8 cellular contexts compared by ENCODE assay signal in the genomic region with DNA sequence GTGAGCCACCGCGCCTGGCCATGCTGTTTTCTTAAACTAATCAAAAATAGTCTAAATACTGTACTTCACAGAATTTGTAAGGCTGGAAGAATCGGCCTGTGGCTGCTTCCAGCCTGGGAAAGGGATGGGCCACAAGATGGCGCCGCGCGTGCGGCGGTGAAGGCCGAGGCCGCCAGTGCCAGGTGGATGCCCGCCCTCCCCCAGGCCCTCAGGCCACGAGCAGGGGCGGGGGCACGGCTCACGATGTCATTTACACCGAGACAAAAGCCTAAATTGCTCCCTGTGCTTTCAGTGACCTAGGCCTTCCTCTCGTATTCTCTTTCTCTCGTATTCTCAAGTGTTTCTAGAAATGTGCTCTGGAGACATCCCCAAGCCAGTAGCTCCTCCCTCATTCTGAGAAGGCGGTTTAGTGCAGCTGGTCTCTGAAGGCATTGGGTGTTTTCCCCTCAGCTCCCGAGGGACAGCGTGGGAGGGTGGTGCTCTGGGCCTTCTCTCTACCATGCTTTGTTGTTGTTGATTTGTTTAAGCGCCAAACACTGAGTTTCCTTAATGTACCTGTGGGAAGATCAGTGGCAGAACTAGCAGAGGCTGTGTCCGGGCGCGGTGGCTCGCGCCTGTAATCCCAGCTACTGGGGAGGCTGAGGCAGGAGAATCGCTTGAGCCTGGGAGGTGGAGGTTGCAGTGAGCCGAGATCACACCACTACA.
A peak's percentile ranks its signal among the peaks of the same experiment; 100 is the strongest.
DNase-seq lines count a peak whose midpoint lies in the region; ATAC-seq, FAIRE-seq and TF ChIP-seq lines count a peak whose summit lies in the region.

No MANE protein-coding gene starts in this region.

- H3K4me1 Mint-ChIP-seq in HFFc6 (ENCODE audit: low read depth): peaks cover 5% of the 10 kb centered on the region; the same call in 1 of the 2 replicates

- no peaks in the 10 kb centered on the region for H3K9me3 Mint-ChIP-seq in HFFc6

- peak overlapping the region; percentile 51 for H3K9ac ChIP-seq in adipocyte (ENCODE audit: low read length)

- H3K27me3 ChIP-seq in adipocyte (replicated peaks; ENCODE audit: control insufficient read depth, insufficient read depth, low read length) (no peaks in the 10 kb centered on the region), prostate gland (replicated peaks; ENCODE audit: insufficient read depth) (no peaks in the 10 kb centered on the region)

- 27% methylated on average over 30 of the region's 30 CpGs for WGBS in prostate gland

- H3K4me3 Mint-ChIP-seq in HFFc6: peak overlapping the region; percentile 86

- H3K4me1 ChIP-seq in adipocyte (ENCODE audit: control insufficient read depth, insufficient read depth, low read length) (peaks cover 3% of the 10 kb centered on the region), prostate gland (replicated peaks) (no peaks in the 10 kb centered on the region)

- DNase-seq in HFFc6 (peak; percentile 39), MV-4-11 (lab: John Stamatoyannopoulos, UW) (peak; percentile 73), SW 1271 (lab: John Stamatoyannopoulos, UW) (peak; percentile 36 to 49), adipocyte (ENCODE audit: low read depth) (peak; percentile 88), left cardiac atrium (peak; percentile 84), prostate gland (ENCODE audit: low spot score) (peak; percentile 69), urothelium cell line (ENCODE audit: low spot score) (peak; percentile 89)

- H3K27ac ChIP-seq in prostate gland: peak overlapping the region in 1 of 2 donors; percentile 35

- TF ChIP-seq CTCF in HFFc6 (IDR thresholded peaks at IDR 0.05) (peak; percentile 88), prostate gland (IDR thresholded peaks at IDR 0.05) (peak; percentile 56 to 91 (median 86))

- H3K36me3 Mint-ChIP-seq in HFFc6 (ENCODE audit: low read depth): no peaks in the 10 kb centered on the region

- peak; percentile 91 to 95 for ATAC-seq in left cardiac atrium

- H3K27ac Mint-ChIP-seq in HFFc6: peak overlapping the region; percentile 61; the same call in 1 of the 2 replicates

- H3K4me3 ChIP-seq in adipocyte (ENCODE audit: low read length): peak overlapping the region; percentile 81
- H3K4me3 ChIP-seq in prostate gland: peak overlapping the region in 1 of 2 donors; percentile 22

- H3K9me3 ChIP-seq in adipocyte (ENCODE audit: control insufficient read depth, low read length): peaks cover 3% of the 10 kb centered on the region
- no peaks in the 10 kb centered on the region for H3K9me3 ChIP-seq in prostate gland

- FAIRE-seq in urothelium cell line (lab: Jason Lieb, UNC): no peak

- TF ChIP-seq POLR2A in GM10847 (IDR thresholded peaks at IDR 0.05; ENCODE audit: extremely low read depth, insufficient read length): peak; percentile 10
- TF ChIP-seq POLR2A in prostate gland (IDR thresholded peaks at IDR 0.05): no peak

- H3K36me3 ChIP-seq in adipocyte (ENCODE audit: control insufficient read depth, insufficient read depth, low read length, severe bottlenecking): no peaks in the 10 kb centered on the region
- no peaks in the 10 kb centered on the region for H3K36me3 ChIP-seq in prostate gland

- peaks cover 2% of the 10 kb centered on the region; the same call in 1 of the 2 replicates for H3K27me3 Mint-ChIP-seq in HFFc6 (ENCODE audit: insufficient read depth)

- intact Hi-C loops in left cardiac atrium (cut with DNase I): loop anchor here (2.0 to 10.0 kb wide), 6 partner anchors 220 to 813 kb away; no protein-coding TSS in a partner anchor
- intact Hi-C loops in prostate gland (cut with DNase I): loop anchor here (2.0 to 10.0 kb wide), 4 partner anchors 393 to 810 kb away; no protein-coding TSS in a partner anchor

Comparison
In these comparisons a context has a peak if more than half of its experiments do, and no peak if none do; other contexts are left out.
1. DNase-seq: peak in every context shown above with its lines; median percentile 89 in urothelium cell line; 88 in adipocyte; 84 in left cardiac atrium; 73 in MV-4-11; 69 in prostate gland; 42 in SW 1271; 39 in HFFc6.